In genomic region chr22:42963231-42963595, GRCh38 we compare ENCODE assay signal across 16 cellular contexts. TPM values are rescaled to one million over a fixed set of nuclear protein-coding genes. Genes with fewer than 3 reads are reported as not detected.
DNase-seq lines count a peak whose midpoint lies in the region; ATAC-seq and TF ChIP-seq lines count a peak whose summit lies in the region.
"Had no signal": no experiment of that assay in that cellular context is flagged by ENCODE, and none has a peak within 500 bp of the region (broad histone marks: within the 10 kb centered on the region; RNA-seq: fewer than 3 reads in every experiment).

No MANE protein-coding gene starts in this region.

- DNase-seq in activated naive CD8-positive, alpha-beta T cell treated with anti-CD3 and anti-CD28 coated beads, Interleukin-2, amount 50 U/mL, for 24 hours = no peak
- DNase-seq in activated naive CD8-positive, alpha-beta T cell treated with anti-CD3 and anti-CD28 coated beads for 36 hours = no peak
- no peak for DNase-seq in coronary artery (ENCODE audit: low spot score)
- no peak for DNase-seq in type B pancreatic cell (ENCODE audit: extremely low spot score, unreplicated experiment)
- no peak for DNase-seq in T-helper 2 cell treated with Interferon-gamma antibody and Interleukin-4, amounts not matched to agents 5 μg/mL and 100 μg/mL, for 36 hours (ENCODE audit: low spot score)
- DNase-seq in SIG-M5 treated with dmso at 0.1 percent for 504 hours (lab: John Stamatoyannopoulos, UW; ENCODE audit: unreplicated experiment) = no peak
- DNase-seq: activated T-cell treated with anti-CD3 and anti-CD28 coated beads, Interleukin-2, amount 50 U/mL, for 4 hours; amniotic stem cell; CD8-positive, alpha-beta memory T cell; head of caudate nucleus; NCI-H2029; NCI-H524 had no signal

- no peaks in the 10 kb centered on the region for H3K27me3 Mint-ChIP-seq in activated naive CD8-positive, alpha-beta T cell treated with anti-CD3 and anti-CD28 coated beads, Interleukin-2, amount 50 U/mL, for 24 hours
- H3K27me3 Mint-ChIP-seq in activated naive CD8-positive, alpha-beta T cell treated with anti-CD3 and anti-CD28 coated beads for 36 hours = no peaks in the 10 kb centered on the region
- no peaks in the 10 kb centered on the region for H3K27me3 Mint-ChIP-seq in type B pancreatic cell
- no peaks in the 10 kb centered on the region for H3K27me3 Mint-ChIP-seq in T-helper 2 cell treated with Interferon-gamma antibody and Interleukin-4, amounts not matched to agents 5 μg/mL and 100 μg/mL, for 36 hours (ENCODE audit: low read depth)
- H3K27me3 Mint-ChIP-seq: CD8-positive, alpha-beta memory T cell had no signal

- H3K4me3 Mint-ChIP-seq in activated naive CD8-positive, alpha-beta T cell treated with anti-CD3 and anti-CD28 coated beads, Interleukin-2, amount 50 U/mL, for 24 hours = no peak overlapping the region
- H3K4me3 Mint-ChIP-seq in activated naive CD8-positive, alpha-beta T cell treated with anti-CD3 and anti-CD28 coated beads for 36 hours = no peak overlapping the region
- peak overlapping the region; percentile 50 for H3K4me3 Mint-ChIP-seq in type B pancreatic cell
- H3K4me3 Mint-ChIP-seq in T-helper 2 cell treated with Interferon-gamma antibody and Interleukin-4, amounts not matched to agents 5 μg/mL and 100 μg/mL, for 36 hours = no peak overlapping the region
- H3K4me3 Mint-ChIP-seq: activated T-cell treated with anti-CD3 and anti-CD28 coated beads, Interleukin-2, amount 50 U/mL, for 4 hours; CD8-positive, alpha-beta memory T cell had no signal

- H3K4me3 ChIP-seq in coronary artery (no peak overlapping the region), mucosa of rectum (ENCODE audit: low read length in 2 of 2) (no peak overlapping the region)
- H3K4me3 ChIP-seq: HAP-1, SK-N-MC had no signal

- no peak for ATAC-seq in activated naive CD8-positive, alpha-beta T cell treated with anti-CD3 and anti-CD28 coated beads, Interleukin-2, amount 50 U/mL, for 24 hours
- ATAC-seq in GM18517 (IDR thresholded peaks at IDR 0.05; ENCODE audit: unreplicated experiment) = no peak
- ATAC-seq: activated T-cell treated with anti-CD3 and anti-CD28 coated beads, Interleukin-2, amount 50 U/mL, for 4 hours had no signal

- peaks cover 0 to 6% of the 10 kb centered on the region in 2 donors for H3K36me3 ChIP-seq in mucosa of rectum (ENCODE audit: control insufficient read depth in 2 of 2, insufficient read depth in 2 of 2, low read length in 2 of 2)
- H3K36me3 ChIP-seq: HAP-1 had no signal

- no peaks in the 10 kb centered on the region for H3K9me3 Mint-ChIP-seq in activated naive CD8-positive, alpha-beta T cell treated with anti-CD3 and anti-CD28 coated beads, Interleukin-2, amount 50 U/mL, for 24 hours
- no peaks in the 10 kb centered on the region for H3K9me3 Mint-ChIP-seq in activated naive CD8-positive, alpha-beta T cell treated with anti-CD3 and anti-CD28 coated beads for 36 hours
- no peaks in the 10 kb centered on the region for H3K9me3 Mint-ChIP-seq in type B pancreatic cell
- no peaks in the 10 kb centered on the region for H3K9me3 Mint-ChIP-seq in T-helper 2 cell treated with Interferon-gamma antibody and Interleukin-4, amounts not matched to agents 5 μg/mL and 100 μg/mL, for 36 hours
- H3K9me3 Mint-ChIP-seq: activated T-cell treated with anti-CD3 and anti-CD28 coated beads, Interleukin-2, amount 50 U/mL, for 4 hours; CD8-positive, alpha-beta memory T cell had no signal

- no peaks in the 10 kb centered on the region for H3K9me3 ChIP-seq in mucosa of rectum (ENCODE audit: control insufficient read depth in 2 of 2, low read length in 2 of 2)
- H3K9me3 ChIP-seq: HAP-1 had no signal

- TF ChIP-seq CTCF in coronary artery (IDR thresholded peaks at IDR 0.05) = no peak
- TF ChIP-seq CTCF in type B pancreatic cell (conservative IDR thresholded peaks at IDR 0.05) = no peak

- H3K4me1 ChIP-seq in mucosa of rectum (ENCODE audit: control insufficient read depth in 2 of 2, insufficient read depth in 2 of 2, low read length in 2 of 2) = peaks cover 34 to 48% of the 10 kb centered on the region in 2 donors

- H3K36me3 Mint-ChIP-seq in activated naive CD8-positive, alpha-beta T cell treated with anti-CD3 and anti-CD28 coated beads, Interleukin-2, amount 50 U/mL, for 24 hours (ENCODE audit: low read depth) = peaks cover 18% of the 10 kb centered on the region
- H3K36me3 Mint-ChIP-seq in activated naive CD8-positive, alpha-beta T cell treated with anti-CD3 and anti-CD28 coated beads for 36 hours = peaks cover 23% of the 10 kb centered on the region
- H3K36me3 Mint-ChIP-seq in type B pancreatic cell = peaks cover 12% of the 10 kb centered on the region
- H3K36me3 Mint-ChIP-seq in T-helper 2 cell treated with Interferon-gamma antibody and Interleukin-4, amounts not matched to agents 5 μg/mL and 100 μg/mL, for 36 hours (ENCODE audit: low read depth) = peaks cover 19% of the 10 kb centered on the region

- H3K27ac ChIP-seq in coronary artery (peak overlapping the region; percentile 2 to 73), mucosa of rectum (ENCODE audit: low read depth in 2 of 2, low read length in 2 of 2) (peak overlapping the region; percentile 69 to 86)
- H3K27ac ChIP-seq: SK-N-MC had no signal

- peak overlapping the region in 1 of 2 donors; percentile 52 for H3K9ac ChIP-seq in mucosa of rectum (ENCODE audit: low read depth in 1 of 2, low read length in 2 of 2)

- H3K27me3 ChIP-seq in mucosa of rectum (ENCODE audit: control insufficient read depth in 2 of 2, insufficient read depth in 2 of 2, low read length in 2 of 2) = no peaks in the 10 kb centered on the region

- H3K27ac Mint-ChIP-seq in activated naive CD8-positive, alpha-beta T cell treated with anti-CD3 and anti-CD28 coated beads, Interleukin-2, amount 50 U/mL, for 24 hours = peak overlapping the region; percentile 7
- H3K27ac Mint-ChIP-seq in activated naive CD8-positive, alpha-beta T cell treated with anti-CD3 and anti-CD28 coated beads for 36 hours = no peak overlapping the region
- H3K27ac Mint-ChIP-seq in type B pancreatic cell = peak overlapping the region; percentile 90
- H3K27ac Mint-ChIP-seq in T-helper 2 cell treated with Interferon-gamma antibody and Interleukin-4, amounts not matched to agents 5 μg/mL and 100 μg/mL, for 36 hours = no peak overlapping the region

- peaks cover 84% of the 10 kb centered on the region for H3K4me1 Mint-ChIP-seq in activated naive CD8-positive, alpha-beta T cell treated with anti-CD3 and anti-CD28 coated beads, Interleukin-2, amount 50 U/mL, for 24 hours
- H3K4me1 Mint-ChIP-seq in activated naive CD8-positive, alpha-beta T cell treated with anti-CD3 and anti-CD28 coated beads for 36 hours = peaks cover 75% of the 10 kb centered on the region
- H3K4me1 Mint-ChIP-seq in type B pancreatic cell (ENCODE audit: unreplicated experiment) = peaks cover 68% of the 10 kb centered on the region
- H3K4me1 Mint-ChIP-seq in T-helper 2 cell treated with Interferon-gamma antibody and Interleukin-4, amounts not matched to agents 5 μg/mL and 100 μg/mL, for 36 hours (ENCODE audit: low read depth) = peaks cover 47% of the 10 kb centered on the region

RNA-seq across cellular contexts. Expression of gene PACSIN2, which starts 51.7 kb away (rescaled TPM):
- 10 to 100 TPM; 30.2 to 34.6 TPM for total RNA-seq in activated naive CD8-positive, alpha-beta T cell treated with anti-CD3 and anti-CD28 coated beads for 36 hours
- total RNA-seq in type B pancreatic cell (ENCODE audit: low replicate concordance) = 53.4 and 89.1 TPM in 2 replicates

Comparison
In these comparisons a context has a peak if more than half of its experiments do, and no peak if none do; other contexts are left out.
1. H3K27ac Mint-ChIP-seq: peak in activated naive CD8-positive, alpha-beta T cell treated with anti-CD3 and anti-CD28 coated beads, Interleukin-2, amount 50 U/mL, for 24 hours (single experiment) and type B pancreatic cell (single experiment); none in activated naive CD8-positive, alpha-beta T cell treated with anti-CD3 and anti-CD28 coated beads for 36 hours (single experiment) and T-helper 2 cell treated with Interferon-gamma antibody and Interleukin-4, amounts not matched to agents 5 μg/mL and 100 μg/mL, for 36 hours (single experiment).